Comparison of ENCODE assay signal across 8 cellular contexts in the genomic region with DNA sequence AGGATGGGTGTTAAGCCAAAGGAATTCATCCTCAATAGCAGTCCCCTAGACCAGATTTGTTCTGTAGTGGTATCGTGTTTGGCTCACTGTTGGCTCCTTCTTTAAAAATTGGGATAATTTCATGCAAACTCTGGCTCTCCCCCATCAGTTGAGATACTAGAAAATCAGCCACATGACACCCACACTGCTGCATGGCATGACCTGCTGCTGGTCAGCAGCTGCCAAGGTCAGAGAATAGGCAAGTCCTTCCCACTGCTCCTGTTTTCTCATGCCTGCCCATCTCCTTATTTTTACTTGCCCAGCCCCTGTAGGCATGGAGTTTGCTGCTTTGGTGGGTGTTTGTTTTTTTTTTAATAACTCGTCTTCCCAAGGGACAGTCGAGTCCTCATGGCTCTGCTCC. TPM values are rescaled to one million over a fixed set of nuclear protein-coding genes. Genes with fewer than 3 reads are reported as not detected.
DNase-seq lines count a peak whose midpoint lies in the region; ATAC-seq and TF ChIP-seq lines count a peak whose summit lies in the region.

No MANE protein-coding gene starts in this region.

- 91% methylated on average over 3 of the region's 3 CpGs for WGBS in liver

- no peaks in the 10 kb centered on the region for H3K9me3 Mint-ChIP-seq in activated naive CD8-positive, alpha-beta T cell treated with anti-CD3 and anti-CD28 coated beads, Interleukin-2, amount 10 ng/mL, durations not matched to agents 7 days and 5 days
- H3K9me3 Mint-ChIP-seq in type B pancreatic cell, result no peaks in the 10 kb centered on the region

- H3K4me3 ChIP-seq in cardiac muscle cell (peak overlapping the region; percentile 88), liver (ENCODE audit: low read depth in 1 of 3, low read length in 3 of 3) (peak overlapping the region; percentile 11 to 99 (median 81))

- POLR2A ChIA-PET in activated naive CD8-positive, alpha-beta T cell treated with anti-CD3 and anti-CD28 coated beads, Interleukin-2, amount 10 ng/mL, durations not matched to agents 7 days and 5 days (lab: Charles Lee), result interaction anchor here (0.5 to 3.2 kb wide), 10 partner anchors 10 to 231 kb away, joined by 3 to 96 read pairs (median 6); partner anchors contain the start of genes ITPRIPL1 and NCAPH

- H3K36me3 ChIP-seq in cardiac muscle cell, result peaks cover 20% of the 10 kb centered on the region
- peaks cover 9 to 22% (median 20%) of the 10 kb centered on the region in 4 donors for H3K36me3 ChIP-seq in liver (ENCODE audit: control insufficient read depth in 4 of 4, insufficient read depth in 3 of 4, low read depth in 1 of 4, low read length in 3 of 4)

- ATAC-seq in Right ventricle myocardium superior (ENCODE audit: poor library complexity), result no peak
- ATAC-seq in activated naive CD8-positive, alpha-beta T cell treated with anti-CD3 and anti-CD28 coated beads, Interleukin-2, amount 10 ng/mL, durations not matched to agents 7 days and 5 days (ENCODE audit: low read depth), result no peak

- H3K4me3 Mint-ChIP-seq in activated naive CD8-positive, alpha-beta T cell treated with anti-CD3 and anti-CD28 coated beads, Interleukin-2, amount 10 ng/mL, durations not matched to agents 7 days and 5 days, result peak overlapping the region; percentile 100
- H3K4me3 Mint-ChIP-seq in type B pancreatic cell, result peak overlapping the region; percentile 100

- H3K4me1 ChIP-seq in cardiac muscle cell (ENCODE audit: low read depth) (peaks cover 4% of the 10 kb centered on the region), liver (ENCODE audit: control insufficient read depth in 4 of 4, insufficient read depth in 4 of 4, low read length in 3 of 4) (peaks cover 2 to 21% (median 15%) of the 10 kb centered on the region in 4 donors)

- no peaks in the 10 kb centered on the region for H3K27me3 Mint-ChIP-seq in activated naive CD8-positive, alpha-beta T cell treated with anti-CD3 and anti-CD28 coated beads, Interleukin-2, amount 10 ng/mL, durations not matched to agents 7 days and 5 days
- no peaks in the 10 kb centered on the region for H3K27me3 Mint-ChIP-seq in type B pancreatic cell

- no peak overlapping the region for H3K27ac ChIP-seq in cardiac muscle cell
- no peak overlapping the region for H3K27ac ChIP-seq in liver (ENCODE audit: low read depth in 1 of 2, low read length in 2 of 2)

- H3K9me3 ChIP-seq in cardiac muscle cell (ENCODE audit: low read depth) (no peaks in the 10 kb centered on the region), liver (ENCODE audit: control insufficient read depth in 4 of 4, low read length in 3 of 4) (no peaks in the 10 kb centered on the region)

- no peak for DNase-seq in cardiac muscle cell (ENCODE audit: low read depth in 1 of 2, low spot score in 1 of 2)
- no peak for DNase-seq in Right ventricle myocardium superior
- DNase-seq in activated naive CD8-positive, alpha-beta T cell treated with anti-CD3 and anti-CD28 coated beads, Interleukin-2, amount 10 ng/mL, durations not matched to agents 7 days and 5 days, result no peak
- DNase-seq in type B pancreatic cell (ENCODE audit: extremely low spot score, unreplicated experiment), result no peak
- no peak for DNase-seq in activated gamma-delta T cell treated with Interleukin-2 at 50 U/mL for 16 hours
- DNase-seq in activated gamma-delta T cell (lab: John Stamatoyannopoulos, UW), result no peak
- no peak for DNase-seq in retina

- peaks cover 45% of the 10 kb centered on the region for H3K4me1 Mint-ChIP-seq in activated naive CD8-positive, alpha-beta T cell treated with anti-CD3 and anti-CD28 coated beads, Interleukin-2, amount 10 ng/mL, durations not matched to agents 7 days and 5 days
- peaks cover 27% of the 10 kb centered on the region for H3K4me1 Mint-ChIP-seq in type B pancreatic cell (ENCODE audit: unreplicated experiment)

- intact Hi-C loops in Right ventricle myocardium superior (cut with DNase I), result loop anchor here (5.0 kb wide), 1 partner anchor 201 kb away; the partner anchor contains the start of gene NEURL3

- peaks cover 26% of the 10 kb centered on the region for H3K36me3 Mint-ChIP-seq in activated naive CD8-positive, alpha-beta T cell treated with anti-CD3 and anti-CD28 coated beads, Interleukin-2, amount 10 ng/mL, durations not matched to agents 7 days and 5 days
- peaks cover 25% of the 10 kb centered on the region for H3K36me3 Mint-ChIP-seq in type B pancreatic cell

- no peak for TF ChIP-seq CTCF in cardiac muscle cell (IDR thresholded peaks at IDR 0.05; ENCODE audit: low read depth, low read length)
- TF ChIP-seq CTCF in liver (IDR thresholded peaks at IDR 0.05; ENCODE audit: low read depth, low read length, missing input control), result no peak
- no peak for TF ChIP-seq CTCF in type B pancreatic cell (conservative IDR thresholded peaks at IDR 0.05)

- no peak for TF ChIP-seq RAD21 in liver (IDR thresholded peaks at IDR 0.05)

- H3K9ac ChIP-seq in liver (ENCODE audit: low read depth in 1 of 2, low read length in 2 of 2), result no peak overlapping the region

- H3K27me3 ChIP-seq in cardiac muscle cell (no peaks in the 10 kb centered on the region), liver (ENCODE audit: control insufficient read depth in 4 of 4, insufficient read depth in 4 of 4, low read length in 3 of 4) (no peaks in the 10 kb centered on the region)

- peak overlapping the region; percentile 99 for H3K27ac Mint-ChIP-seq in activated naive CD8-positive, alpha-beta T cell treated with anti-CD3 and anti-CD28 coated beads, Interleukin-2, amount 10 ng/mL, durations not matched to agents 7 days and 5 days
- H3K27ac Mint-ChIP-seq in type B pancreatic cell, result peak overlapping the region; percentile 97

TF ChIP-seq in liver, 16 proteins besides CTCF, POLR2A, EP300 and RAD21 (continues in another document):
- TF ChIP-seq YY1 (IDR thresholded peaks at IDR 0.05) (no peak), ATF3 (IDR thresholded peaks at IDR 0.05) (no peak), EGR1 (IDR thresholded peaks at IDR 0.05; ENCODE audit: low read depth in 2 of 2) (no peak), FOXA2 (IDR thresholded peaks at IDR 0.05) (no peak), TAF1 (conservative IDR thresholded peaks at IDR 0.05) (no peak), NR2F2 (IDR thresholded peaks at IDR 0.05) (no peak), JUND (IDR thresholded peaks at IDR 0.05) (no peak), HNF4G (IDR thresholded peaks at IDR 0.05) (no peak)

RNA-seq across cellular contexts. Expression of gene SNRNP200, which starts 1.0 kb away (rescaled TPM):
- total RNA-seq in cardiac muscle cell (58.6 and 85.3 TPM in 2 replicates), Right ventricle myocardium superior (50.1 TPM), liver (10 to 100 TPM; 55.9 to 75.2 TPM), type B pancreatic cell (ENCODE audit: low replicate concordance) (136 and 184 TPM in 2 replicates)
- polyA plus RNA-seq in cardiac muscle cell (96.4 and 97.1 TPM in 2 replicates), liver (10 to 100 TPM; 28.1 to 39.1 TPM)
- 100 to 1,000 TPM; 194 to 201 TPM for total RNA-seq in activated naive CD8-positive, alpha-beta T cell treated with anti-CD3 and anti-CD28 coated beads, Interleukin-2, amount 10 ng/mL, durations not matched to agents 7 days and 5 days

RNA-seq across cellular contexts. Expression of gene ITPRIPL1, which starts 18.7 kb away (rescaled TPM):
- total RNA-seq in cardiac muscle cell, result 1.1 and 1.3 TPM in 2 replicates
- 1.3 and 1.5 TPM in 2 replicates for polyA plus RNA-seq in cardiac muscle cell
- total RNA-seq in Right ventricle myocardium superior, result 1.0 TPM
- total RNA-seq in activated naive CD8-positive, alpha-beta T cell treated with anti-CD3 and anti-CD28 coated beads, Interleukin-2, amount 10 ng/mL, durations not matched to agents 7 days and 5 days, result 10 to 100 TPM; 32.8 to 35.9 TPM
- 1 to 10 TPM in 1 of 2 donors, under 1 TPM in 1; 0.33 to 3.1 TPM for total RNA-seq in liver
- under 1 TPM; 0.19 to 0.22 TPM for polyA plus RNA-seq in liver
- 3.5 and 11.6 TPM in 2 replicates for total RNA-seq in type B pancreatic cell (ENCODE audit: low replicate concordance)

RNA-seq across cellular contexts. Expression of gene NCAPH, which starts 29.2 kb away (rescaled TPM):
- total RNA-seq in cardiac muscle cell (9.3 and 21.3 TPM in 2 replicates), Right ventricle myocardium superior (0.70 TPM), liver (10 to 100 TPM in 1 of 2 donors, under 1 TPM in 1; 0.17 to 28.6 TPM), type B pancreatic cell (ENCODE audit: low replicate concordance) (13.6 and 34.9 TPM in 2 replicates)
- polyA plus RNA-seq in cardiac muscle cell (6.3 and 18.1 TPM in 2 replicates), liver (under 1 TPM; 0.64 to 0.92 TPM)
- 10 to 100 TPM; 60.3 to 64.8 TPM for total RNA-seq in activated naive CD8-positive, alpha-beta T cell treated with anti-CD3 and anti-CD28 coated beads, Interleukin-2, amount 10 ng/mL, durations not matched to agents 7 days and 5 days

RNA-seq across cellular contexts. Expression of gene CIAO1, which starts 40.3 kb away (rescaled TPM):
- total RNA-seq in cardiac muscle cell (97.3 and 117 TPM in 2 replicates), Right ventricle myocardium superior (62.3 TPM), liver (10 to 100 TPM; 50.6 to 80.4 TPM), type B pancreatic cell (ENCODE audit: low replicate concordance) (68.9 and 69.7 TPM in 2 replicates)
- polyA plus RNA-seq in cardiac muscle cell (88.6 and 92.4 TPM in 2 replicates), liver (10 to 100 TPM; 43.0 to 43.3 TPM)
- 10 to 100 TPM; 66.2 to 68.2 TPM for total RNA-seq in activated naive CD8-positive, alpha-beta T cell treated with anti-CD3 and anti-CD28 coated beads, Interleukin-2, amount 10 ng/mL, durations not matched to agents 7 days and 5 days

RNA-seq across cellular contexts. Expression of gene TMEM127, which starts 40.6 kb away (rescaled TPM):
- 55.8 and 59.1 TPM in 2 replicates for total RNA-seq in cardiac muscle cell
- 71.0 and 84.2 TPM in 2 replicates for polyA plus RNA-seq in cardiac muscle cell
- total RNA-seq in Right ventricle myocardium superior, result 67.3 TPM
- total RNA-seq in activated naive CD8-positive, alpha-beta T cell treated with anti-CD3 and anti-CD28 coated beads, Interleukin-2, amount 10 ng/mL, durations not matched to agents 7 days and 5 days, result 10 to 100 TPM; 33.4 to 39.1 TPM
- total RNA-seq in liver, result 10 to 100 TPM; 17.7 to 19.1 TPM
- polyA plus RNA-seq in liver, result 10 to 100 TPM; 11.2 to 27.5 TPM
- total RNA-seq in type B pancreatic cell (ENCODE audit: low replicate concordance), result 40.5 and 58.3 TPM in 2 replicates
